Comparison of ENCODE assay signal across 8 cellular contexts in genomic region chr2:24124003-24124585, GRCh38.
DNase-seq lines count a peak whose midpoint lies in the region; ATAC-seq and TF ChIP-seq lines count a peak whose summit lies in the region.

No MANE protein-coding gene starts in this region.

- peaks cover 9% of the 10 kb centered on the region for H3K9me3 Mint-ChIP-seq in nephron progenitor cell

- H3K27me3 ChIP-seq in OCI-LY1 (ENCODE audit: insufficient read depth, low read length), result no peaks in the 10 kb centered on the region
- H3K27me3 ChIP-seq in effector memory CD4-positive, alpha-beta T cell (replicated peaks; ENCODE audit: control insufficient read depth, insufficient read depth, low read length, poor library complexity, severe bottlenecking), result no peaks in the 10 kb centered on the region

- peak; percentile 29 for DNase-seq in NCI-H510A treated with DMSO at 0.1 percent for 48 hours (lab: John Stamatoyannopoulos, UW)
- DNase-seq in NCI-H510A (lab: John Stamatoyannopoulos, UW), result no peak
- DNase-seq in effector memory CD4-positive, alpha-beta T cell, result no peak
- no peak for DNase-seq in nephron progenitor cell
- DNase-seq in Ammon's horn (ENCODE audit: low spot score), result no peak

- H3K9ac ChIP-seq in OCI-LY1 (ENCODE audit: low read length), result peak overlapping the region; percentile 90

- H3K4me3 ChIP-seq in OCI-LY1 (ENCODE audit: low read depth, low read length, poor library complexity, severe bottlenecking), result peak overlapping the region; percentile 77
- peak overlapping the region; percentile 71 for H3K4me3 ChIP-seq in effector memory CD4-positive, alpha-beta T cell (ENCODE audit: insufficient read depth, low read depth, low read length, poor library complexity, severe bottlenecking)

- no peaks in the 10 kb centered on the region for H4K20me1 ChIP-seq in OCI-LY1 (ENCODE audit: insufficient read depth, low read length)

- peak overlapping the region; percentile 69 for H3K27ac ChIP-seq in OCI-LY1 (ENCODE audit: low read depth, low read length, poor library complexity, severe bottlenecking)
- no peak overlapping the region for H3K27ac ChIP-seq in effector memory CD4-positive, alpha-beta T cell (ENCODE audit: insufficient read depth, low read length, poor library complexity, severe bottlenecking)

- no peak overlapping the region for H2AFZ ChIP-seq in OCI-LY1 (ENCODE audit: low read length)

- H3K9me2 ChIP-seq in OCI-LY1 (ENCODE audit: low read depth, low read length), result no peaks in the 10 kb centered on the region

- H3K36me3 ChIP-seq in OCI-LY1 (ENCODE audit: insufficient read depth, low read length), result no peaks in the 10 kb centered on the region
- no peaks in the 10 kb centered on the region for H3K36me3 ChIP-seq in effector memory CD4-positive, alpha-beta T cell (ENCODE audit: control insufficient read depth, insufficient read depth, low read length)

- peak; percentile 5 for ATAC-seq in HG02678 (IDR thresholded peaks at IDR 0.05; ENCODE audit: unreplicated experiment)
- no peak for ATAC-seq in HG03565 (IDR thresholded peaks at IDR 0.05; ENCODE audit: unreplicated experiment)

- peak overlapping the region; percentile 88 for H3K4me3 Mint-ChIP-seq in nephron progenitor cell

- peak overlapping the region; percentile 97 for H3K4me2 ChIP-seq in OCI-LY1 (ENCODE audit: low read length)

- no peaks in the 10 kb centered on the region for H3K9me3 ChIP-seq in OCI-LY1 (ENCODE audit: low read length)
- no peaks in the 10 kb centered on the region for H3K9me3 ChIP-seq in effector memory CD4-positive, alpha-beta T cell (ENCODE audit: control insufficient read depth, low read length)

- no peak for TF ChIP-seq CTCF in OCI-LY1 (IDR thresholded peaks at IDR 0.05; ENCODE audit: low read length)
- TF ChIP-seq CTCF in nephron progenitor cell (IDR thresholded peaks at IDR 0.05), result no peak

- peaks cover 7% of the 10 kb centered on the region; the same call in 1 of the 2 replicates for H3K79me2 ChIP-seq in OCI-LY1 (ENCODE audit: insufficient read depth, low read length)

- peak overlapping the region; percentile 94 for H3K27ac Mint-ChIP-seq in nephron progenitor cell

- H3K4me1 Mint-ChIP-seq in nephron progenitor cell, result peaks cover 22% of the 10 kb centered on the region

- no peaks in the 10 kb centered on the region for H3K27me3 Mint-ChIP-seq in nephron progenitor cell (ENCODE audit: low read depth, poor library complexity)

- H3K36me3 Mint-ChIP-seq in nephron progenitor cell (ENCODE audit: low read depth), result peaks cover 37% of the 10 kb centered on the region

- H3K4me1 ChIP-seq in OCI-LY1 (ENCODE audit: insufficient read depth, low read length, severe bottlenecking), result peaks cover 22% of the 10 kb centered on the region
- peaks cover 5% of the 10 kb centered on the region for H3K4me1 ChIP-seq in effector memory CD4-positive, alpha-beta T cell (ENCODE audit: control insufficient read depth, insufficient read depth, low read length, poor library complexity, severe bottlenecking)

- H3F3A ChIP-seq in OCI-LY1 (ENCODE audit: insufficient read depth, low read length), result 0 out of 2 replicates have a peak, but pooled peaks cover 5% of the 10 kb centered on the region
